ENCODE assay signal across 9 cellular contexts in the genomic region with DNA sequence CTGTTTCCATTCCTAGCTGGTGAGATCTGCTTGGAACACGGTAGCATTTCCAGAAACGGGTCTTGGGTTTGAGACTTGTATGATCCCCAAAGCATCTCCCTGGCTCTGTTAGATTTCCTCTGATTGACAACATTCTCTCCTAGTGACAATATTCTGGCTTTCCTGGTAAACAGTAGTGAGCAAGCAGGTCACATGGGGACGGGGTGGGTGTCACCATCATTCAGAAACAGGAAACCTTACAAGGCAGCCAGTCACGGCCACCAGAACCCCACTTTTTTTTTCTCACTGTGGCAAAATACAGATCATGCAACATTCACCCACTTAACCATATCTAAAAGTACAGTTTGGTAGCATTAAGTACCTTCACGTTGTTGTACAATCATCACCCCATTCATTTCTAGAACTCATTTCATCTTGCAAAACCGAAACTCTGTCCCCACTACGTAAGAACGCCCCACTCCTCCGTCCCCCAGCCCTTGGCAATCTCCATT.
A peak's percentile ranks its signal among the peaks of the same experiment; 100 is the strongest.
DNase-seq lines count a peak whose midpoint lies in the region; ATAC-seq, FAIRE-seq and TF ChIP-seq lines count a peak whose summit lies in the region.
"Had no signal": no experiment of that assay in that cellular context is flagged by ENCODE, and none has a peak within 500 bp of the region (broad histone marks: within the 10 kb centered on the region; RNA-seq: fewer than 3 reads in every experiment).

No MANE protein-coding gene starts in this region.

- peak; percentile 80 to 84 for ATAC-seq in activated T-cell treated with anti-CD3 and anti-CD28 coated beads, Interleukin-2, amount 50 U/mL, for 72 hours (replicated peaks in 1 of 2)
- peak; percentile 91 for ATAC-seq in stimulated activated naive CD8-positive, alpha-beta T cell treated with anti-CD3 and anti-CD28 coated beads, Interleukin-15, amount 100 ng/mL, for 72 hours
- ATAC-seq in HG03135 (IDR thresholded peaks at IDR 0.05; ENCODE audit: unreplicated experiment) (no peak), GM18502 (IDR thresholded peaks at IDR 0.05; ENCODE audit: poor library complexity, unreplicated experiment) (no peak)

- intact Hi-C loops in kidney (cut with DNase I), result no loop called here

- H3K9ac ChIP-seq in kidney (ENCODE audit: low read length in 2 of 2), result no peak overlapping the region

- peaks cover 28% of the 10 kb centered on the region for H3K4me1 Mint-ChIP-seq in activated T-cell treated with anti-CD3 and anti-CD28 coated beads, Interleukin-2, amount 50 U/mL, for 72 hours (ENCODE audit: low read depth)
- peaks cover 34% of the 10 kb centered on the region for H3K4me1 Mint-ChIP-seq in stimulated activated naive CD8-positive, alpha-beta T cell treated with anti-CD3 and anti-CD28 coated beads, Interleukin-15, amount 100 ng/mL, for 72 hours

- no peaks in the 10 kb centered on the region for H3K4me1 ChIP-seq in kidney (ENCODE audit: control insufficient read depth in 1 of 2, insufficient read depth in 1 of 2, low read depth in 1 of 2, low read length in 2 of 2)

- peak overlapping the region; percentile 48 to 66 for H3K4me3 Mint-ChIP-seq in activated T-cell treated with anti-CD3 and anti-CD28 coated beads, Interleukin-2, amount 50 U/mL, for 72 hours
- peak overlapping the region; percentile 9 to 67 for H3K4me3 Mint-ChIP-seq in stimulated activated naive CD8-positive, alpha-beta T cell treated with anti-CD3 and anti-CD28 coated beads, Interleukin-15, amount 100 ng/mL, for 72 hours

- no peaks in the 10 kb centered on the region for H3K36me3 Mint-ChIP-seq in activated T-cell treated with anti-CD3 and anti-CD28 coated beads, Interleukin-2, amount 50 U/mL, for 72 hours (ENCODE audit: insufficient read depth in 2 of 2)

- H3K36me3 ChIP-seq in kidney (ENCODE audit: control insufficient read depth in 1 of 2, insufficient read depth in 2 of 2, low read length in 2 of 2), result no peaks in the 10 kb centered on the region

- DNase-seq in activated naive CD4-positive, alpha-beta T cell treated with Interleukin-2 at 50 U/mL for 16 hours, result peak; percentile 67
- DNase-seq in activated naive CD4-positive, alpha-beta T cell (lab: John Stamatoyannopoulos, UW), result no peak
- peak; percentile 65 to 70 for DNase-seq in activated T-cell treated with anti-CD3 and anti-CD28 coated beads, Interleukin-2, amount 50 U/mL, for 72 hours
- DNase-seq in kidney (peak; percentile 27), A172 (ENCODE audit: low spot score) (no peak)
- DNase-seq in stimulated activated naive CD8-positive, alpha-beta T cell treated with anti-CD3 and anti-CD28 coated beads, Interleukin-15, amount 100 ng/mL, for 72 hours, result peak in 1 of 2 donors; percentile 64
- DNase-seq: caudate nucleus had no signal

- peak overlapping the region; percentile 9 for H3K27ac Mint-ChIP-seq in activated T-cell treated with anti-CD3 and anti-CD28 coated beads, Interleukin-2, amount 50 U/mL, for 72 hours
- H3K27ac Mint-ChIP-seq in stimulated activated naive CD8-positive, alpha-beta T cell treated with anti-CD3 and anti-CD28 coated beads, Interleukin-15, amount 100 ng/mL, for 72 hours, result peak overlapping the region in 1 of 2 donors; percentile 87

- FAIRE-seq in kidney (lab: Jason Lieb, UNC), result no peak

- no peak for TF ChIP-seq CTCF in kidney (IDR thresholded peaks at IDR 0.05; ENCODE audit: borderline replicate concordance, extremely low read depth, insufficient read depth)

- peaks cover 76% of the 10 kb centered on the region for H3K27me3 Mint-ChIP-seq in activated T-cell treated with anti-CD3 and anti-CD28 coated beads, Interleukin-2, amount 50 U/mL, for 72 hours (ENCODE audit: low read depth)
- peaks cover 64% of the 10 kb centered on the region for H3K27me3 Mint-ChIP-seq in stimulated activated naive CD8-positive, alpha-beta T cell treated with anti-CD3 and anti-CD28 coated beads, Interleukin-15, amount 100 ng/mL, for 72 hours

- H3K27ac ChIP-seq in kidney (ENCODE audit: low read depth in 2 of 2, low read length in 2 of 2), result peak overlapping the region in 1 of 2 donors; percentile 26

- no peaks in the 10 kb centered on the region for H3K9me3 ChIP-seq in kidney (ENCODE audit: control insufficient read depth in 1 of 2, low read length in 2 of 2)

- no peak overlapping the region for H3K4me3 ChIP-seq in kidney (ENCODE audit: low read length in 2 of 2)

- H3K9me3 Mint-ChIP-seq in activated T-cell treated with anti-CD3 and anti-CD28 coated beads, Interleukin-2, amount 50 U/mL, for 72 hours, result no peaks in the 10 kb centered on the region
- no peaks in the 10 kb centered on the region for H3K9me3 Mint-ChIP-seq in stimulated activated naive CD8-positive, alpha-beta T cell treated with anti-CD3 and anti-CD28 coated beads, Interleukin-15, amount 100 ng/mL, for 72 hours

Comparison
In these comparisons a context has a peak if more than half of its experiments do, and no peak if none do; other contexts are left out.
1. DNase-seq: peak in activated naive CD4-positive, alpha-beta T cell treated with Interleukin-2 at 50 U/mL for 16 hours (single experiment), activated T-cell treated with anti-CD3 and anti-CD28 coated beads, Interleukin-2, amount 50 U/mL, for 72 hours (2 of 2) and kidney (single experiment); none in activated naive CD4-positive, alpha-beta T cell (0 of 4) and A172 (single experiment).
2. ATAC-seq: peak in activated T-cell treated with anti-CD3 and anti-CD28 coated beads, Interleukin-2, amount 50 U/mL, for 72 hours (2 of 2) and stimulated activated naive CD8-positive, alpha-beta T cell treated with anti-CD3 and anti-CD28 coated beads, Interleukin-15, amount 100 ng/mL, for 72 hours (single experiment); none in HG03135 (single experiment) and GM18502 (single experiment).